ENCODE assay signal across 8 cellular contexts in the genomic region with DNA sequence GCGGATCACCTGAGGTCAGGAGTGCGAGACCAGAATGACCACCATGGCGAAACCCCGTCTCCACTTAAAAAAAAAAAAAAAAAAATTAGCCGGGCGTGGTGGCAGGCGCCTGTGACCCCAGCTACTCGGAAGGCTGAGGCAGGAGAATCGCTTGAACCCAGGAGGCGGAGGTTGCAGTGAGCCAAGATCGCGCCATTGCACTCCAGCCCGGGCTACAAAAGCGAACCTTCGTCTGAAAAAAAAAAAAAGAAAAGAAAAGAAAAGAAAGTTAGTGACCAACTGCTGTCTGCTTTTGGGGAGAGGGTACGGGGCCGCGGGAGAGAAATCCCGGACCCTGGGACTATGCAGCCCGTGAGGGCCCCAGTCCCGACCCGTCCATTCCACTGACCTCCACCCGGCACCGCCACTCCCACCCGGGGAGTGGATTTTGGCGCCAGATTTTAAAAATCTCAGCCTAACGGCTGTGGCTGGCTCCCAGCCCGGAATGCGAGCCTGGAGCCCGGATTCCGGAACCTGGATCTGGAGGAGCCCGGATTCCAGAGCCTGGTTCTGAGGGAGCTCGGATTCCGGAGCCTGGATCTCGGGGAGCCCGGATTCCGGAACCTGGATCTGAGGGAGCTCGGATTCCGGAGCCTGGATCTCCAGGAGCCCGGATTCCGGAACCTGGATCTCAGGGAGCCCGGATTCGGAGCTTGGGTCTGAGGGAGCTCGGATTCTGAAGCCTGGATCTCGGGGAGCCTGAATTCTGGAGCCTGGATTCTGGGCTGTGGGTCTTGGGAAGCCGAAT.
DNase-seq lines count a peak whose midpoint lies in the region; ATAC-seq and TF ChIP-seq lines count a peak whose summit lies in the region.

No MANE protein-coding gene starts in this region.

- peak overlapping the region; percentile 78 for H3K4me3 ChIP-seq in brain microvascular endothelial cell (ENCODE audit: low read depth, low read length)
- H3K4me3 ChIP-seq in iPS-11a (ENCODE audit: low read depth, low read length), result peak overlapping the region; percentile 53

- no peak overlapping the region for H3K27ac ChIP-seq in brain microvascular endothelial cell

- TF ChIP-seq CTCF in brain microvascular endothelial cell (IDR thresholded peaks at IDR 0.05; ENCODE audit: low read depth, low read length, missing control alignments), result no peak

- no peaks in the 10 kb centered on the region for H3K36me3 ChIP-seq in brain microvascular endothelial cell (replicated peaks)

- in situ Hi-C loops in brain microvascular endothelial cell (cut with HindIII; ENCODE audit: low pct_ligation_motif_present, low sequenced_read_pairs), result no loop called here

- no peaks in the 10 kb centered on the region for H3K27me3 ChIP-seq in brain microvascular endothelial cell (replicated peaks)

- ATAC-seq in GM21381 (IDR thresholded peaks at IDR 0.05; ENCODE audit: unreplicated experiment), result no peak

- DNase-seq in ELR (ENCODE audit: low read depth), result peak; percentile 99
- peak; percentile 76 for DNase-seq in NCI-H2171 (lab: John Stamatoyannopoulos, UW)
- peak; percentile 92 for DNase-seq in brain microvascular endothelial cell
- DNase-seq in retina, result peak; percentile 91
- no peak for DNase-seq in NOMO-1 (lab: John Stamatoyannopoulos, UW; ENCODE audit: unreplicated experiment in 2 of 2)
- DNase-seq in stimulated activated CD4-positive, alpha-beta T cell treated with anti-CD3 and anti-CD28 coated beads, Interleukin-4, amount 100 ng/mL, for 1 hour, result no peak

Comparison
In these comparisons a context has a peak if more than half of its experiments do, and no peak if none do; other contexts are left out.
1. DNase-seq: peak in ELR (single experiment), NCI-H2171 (single experiment), brain microvascular endothelial cell (single experiment) and retina (single experiment); none in NOMO-1 (0 of 2) and stimulated activated CD4-positive, alpha-beta T cell treated with anti-CD3 and anti-CD28 coated beads, Interleukin-4, amount 100 ng/mL, for 1 hour (single experiment).